In the genomic region with DNA sequence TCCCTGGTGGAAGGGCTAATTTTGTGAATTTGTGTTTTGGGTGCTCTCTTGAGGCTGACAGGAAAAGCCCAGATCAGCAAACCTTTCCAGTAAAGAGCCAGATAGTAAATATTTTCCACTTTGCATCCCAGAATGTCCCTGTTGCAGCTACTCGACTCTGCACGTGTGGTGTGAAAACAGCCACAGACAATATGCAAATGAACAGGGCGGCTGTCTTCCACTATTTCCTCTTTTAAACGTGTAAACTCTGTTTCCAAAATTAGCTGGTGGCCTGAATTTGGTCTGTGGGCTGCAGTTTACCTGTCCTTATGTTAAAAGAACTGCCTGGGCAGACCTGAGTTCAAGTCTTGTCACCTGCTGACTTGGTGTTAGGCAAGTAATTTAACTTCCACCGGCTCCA, we compare ENCODE assay signal across 17 cellular contexts.
DNase-seq lines count a peak whose midpoint lies in the region; ATAC-seq and TF ChIP-seq lines count a peak whose summit lies in the region.
"Had no signal": no experiment of that assay in that cellular context is flagged by ENCODE, and none has a peak within 500 bp of the region (broad histone marks: within the 10 kb centered on the region; RNA-seq: fewer than 3 reads in every experiment).

No MANE protein-coding gene starts in this region.

- no peak overlapping the region for H3K4me3 ChIP-seq in BLaER1 treated with 17β-estradiol and CSF1 and Interleukin-3, amounts not matched to agents 10 nM and 100 nM
- H3K4me3 ChIP-seq: HAP-1, testis had no signal

- peaks cover 6 to 17% (median 13%) of the 10 kb centered on the region in 10 experiments; a peak in 19 of 20 replicates for H3K4me1 ChIP-seq in BLaER1 treated with 17β-estradiol and CSF1 and Interleukin-3, amounts not matched to agents 10 nM and 100 nM
- H3K4me1 ChIP-seq: HAP-1 had no signal

- ATAC-seq in GM19351 (IDR thresholded peaks at IDR 0.05; ENCODE audit: unreplicated experiment) = peak; percentile 74
- peak; percentile 66 for ATAC-seq in HG02763 (IDR thresholded peaks at IDR 0.05; ENCODE audit: unreplicated experiment)
- ATAC-seq: left cardiac atrium had no signal

- H3K27ac ChIP-seq in BLaER1 treated with 17β-estradiol and CSF1 and Interleukin-3, amounts not matched to agents 10 nM and 100 nM = no peak overlapping the region
- H3K27ac ChIP-seq: testis had no signal

- H3K36me3 ChIP-seq in BLaER1 treated with 17β-estradiol and CSF1 and Interleukin-3, amounts not matched to agents 10 nM and 100 nM = no peaks in the 10 kb centered on the region
- H3K36me3 ChIP-seq: HAP-1 had no signal

- H3K9ac ChIP-seq in BLaER1 treated with 17β-estradiol and CSF1 and Interleukin-3, amounts not matched to agents 10 nM and 100 nM = no peak overlapping the region

- H3K27me3 ChIP-seq in BLaER1 treated with 17β-estradiol and CSF1 and Interleukin-3, amounts not matched to agents 10 nM and 100 nM = no peaks in the 10 kb centered on the region
- H3K27me3 ChIP-seq: testis had no signal

- no peaks in the 10 kb centered on the region for H4K20me1 ChIP-seq in BLaER1 treated with 17β-estradiol and CSF1 and Interleukin-3, amounts not matched to agents 10 nM and 100 nM

- in situ Hi-C loops in GM13977 (cut with MboI; ENCODE audit: low pct_unique_long_range_greater_than_20kb, low sequenced_read_pairs, unreplicated experiment) = no loop called here

- peak; percentile 3 for DNase-seq in MV-4-11 (lab: John Stamatoyannopoulos, UW)
- DNase-seq in GM13977 (ENCODE audit: low spot score) = no peak
- no peak for DNase-seq in SHP77 (lab: John Stamatoyannopoulos, UW)
- DNase-seq in HUDEP-2 (lab: John Stamatoyannopoulos, UW; ENCODE audit: unreplicated experiment in 76 of 76) = no peak
- no peak for DNase-seq in T-helper 1 cell
- DNase-seq: activated CD4-positive, alpha-beta T cell treated with anti-CD3 and anti-CD28 coated beads, Interleukin-2, amount 10 ng/mL, durations not matched to agents 7 days and 5 days; activated T-cell treated with anti-CD3 and anti-CD28 coated beads, Interleukin-2, amount 50 U/mL, for 48 hours; left cardiac atrium; NCI-H2029; posterior cingulate gyrus; SHP77 treated with DMSO at 0.1 percent for 48 hours; T-helper 9 cell; testis had no signal

- H3K4me2 ChIP-seq in BLaER1 treated with 17β-estradiol and CSF1 and Interleukin-3, amounts not matched to agents 10 nM and 100 nM = peak overlapping the region; percentile 2 to 66 (median 35); a peak in 19 of 22 replicates

- no peaks in the 10 kb centered on the region for H3K9me3 ChIP-seq in BLaER1 treated with 17β-estradiol and CSF1 and Interleukin-3, amounts not matched to agents 10 nM and 100 nM (replicated peaks in 1 of 11)
- H3K9me3 ChIP-seq: HAP-1, testis had no signal

- TF ChIP-seq CTCF in GM13977 (IDR thresholded peaks at IDR 0.05; ENCODE audit: extremely low read depth, insufficient read depth, missing control alignments) = no peak
